In the genomic region with DNA sequence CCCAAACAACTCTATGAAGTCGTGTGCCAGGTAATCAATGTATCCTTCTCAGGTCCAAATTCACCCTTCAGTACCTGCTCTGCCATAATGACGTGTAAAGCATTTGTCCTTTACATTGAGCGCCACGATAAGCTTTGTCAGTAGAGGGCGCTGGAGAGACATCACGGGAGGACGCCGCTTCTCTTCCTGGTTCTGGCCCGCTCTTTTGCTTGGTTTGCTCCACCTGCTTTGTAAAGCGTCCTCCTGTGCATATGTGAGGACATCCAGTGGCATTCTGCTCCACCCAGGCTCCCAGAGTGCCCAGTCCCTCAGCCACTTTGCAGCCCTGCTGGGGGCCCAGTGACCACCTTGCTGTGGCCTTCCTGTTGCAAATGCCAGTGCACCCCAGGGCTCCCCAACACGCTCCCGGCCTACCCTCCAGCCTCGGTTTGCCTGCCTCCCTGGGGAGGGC, we compare ENCODE assay signal across 9 cellular contexts.
DNase-seq lines count a peak whose midpoint lies in the region; ATAC-seq, FAIRE-seq and TF ChIP-seq lines count a peak whose summit lies in the region.
"Had no signal": no experiment of that assay in that cellular context is flagged by ENCODE, and none has a peak within 500 bp of the region (broad histone marks: within the 10 kb centered on the region; RNA-seq: fewer than 3 reads in every experiment).

No MANE protein-coding gene starts in this region.

- POLR2A ChIA-PET in endothelial cell of umbilical vein (lab: Charles Lee) = no interaction called here

- no peak overlapping the region for H3K4me3 Mint-ChIP-seq in activated naive CD4-positive, alpha-beta T cell treated with anti-CD3 and anti-CD28 coated beads for 36 hours

- H3K27me3 ChIP-seq in endothelial cell of umbilical vein (ENCODE audit: control insufficient read depth in 2 of 2, insufficient read depth in 2 of 2, low read length in 2 of 2) = no peaks in the 10 kb centered on the region
- peaks cover 0 to 7% of the 10 kb centered on the region in 2 donors for H3K27me3 ChIP-seq in tibial artery

- no peak for TF ChIP-seq POLR2A in endothelial cell of umbilical vein (IDR thresholded peaks at IDR 0.05; ENCODE audit: low read depth, low read length)

- CTCF ChIA-PET in activated naive CD4-positive, alpha-beta T cell treated with anti-CD3 and anti-CD28 coated beads for 36 hours (lab: Charles Lee) = interaction anchor here (0.8 to 1.0 kb wide), 6 partner anchors 11 to 417 kb away, joined by 3 to 5 read pairs (median 3); no protein-coding TSS in a partner anchor
- CTCF ChIA-PET in endothelial cell of umbilical vein (lab: Charles Lee) = interaction anchor here (0.6 to 1.8 kb wide), 16 partner anchors 9 to 420 kb away, joined by 3 to 17 read pairs (median 4); a partner anchor contains a TSS

- H3K9me3 ChIP-seq in endothelial cell of umbilical vein (replicated peaks; ENCODE audit: control insufficient read depth, insufficient read depth, low read length) (no peaks in the 10 kb centered on the region), tibial artery (no peaks in the 10 kb centered on the region)

- peak; percentile 82 for ATAC-seq in HG03354 (IDR thresholded peaks at IDR 0.05; ENCODE audit: poor library complexity, severe bottlenecking, unreplicated experiment)

- intact Hi-C loops in activated naive CD4-positive, alpha-beta T cell treated with anti-CD3 and anti-CD28 coated beads for 36 hours (cut with micrococcal nuclease) = loop anchor here (1.0 kb wide), 1 partner anchor 419 kb away; no protein-coding TSS in a partner anchor
- intact Hi-C loops in endothelial cell of umbilical vein (cut with micrococcal nuclease) (loop anchor here (1.0 kb wide), 1 partner anchor 419 kb away; no protein-coding TSS in a partner anchor), tibial artery (cut with DNase I; ENCODE audit: low total_unique reads) (loop anchor here (5.0 kb wide), 1 partner anchor 1128 kb away; no protein-coding TSS in a partner anchor)

- H3K9me1 ChIP-seq in endothelial cell of umbilical vein (replicated peaks; ENCODE audit: control insufficient read depth, extremely low read depth, insufficient read depth, low read length) = no peaks in the 10 kb centered on the region

- H3K27ac ChIP-seq in endothelial cell of umbilical vein (ENCODE audit: insufficient read depth, low read depth, low read length) (no peak overlapping the region), tibial artery (no peak overlapping the region)

- no peak overlapping the region for H3K9ac ChIP-seq in endothelial cell of umbilical vein (replicated peaks; ENCODE audit: extremely low read depth, insufficient read depth, low read length)

- no peaks in the 10 kb centered on the region for H3K4me1 Mint-ChIP-seq in activated naive CD4-positive, alpha-beta T cell treated with anti-CD3 and anti-CD28 coated beads for 36 hours (ENCODE audit: low read depth)

- no peak for FAIRE-seq in endothelial cell of umbilical vein (lab: Jason Lieb, UNC)
- FAIRE-seq: colon had no signal

- no peaks in the 10 kb centered on the region for H4K20me1 ChIP-seq in endothelial cell of umbilical vein (replicated peaks; ENCODE audit: control insufficient read depth, extremely low read depth, insufficient read depth, low read length)

- H3K4me1 ChIP-seq in endothelial cell of umbilical vein (ENCODE audit: control insufficient read depth, extremely low read depth, insufficient read depth, low read length) (no peaks in the 10 kb centered on the region), tibial artery (no peaks in the 10 kb centered on the region)

- TF ChIP-seq CTCF in endothelial cell of umbilical vein (IDR thresholded peaks at IDR 0.05; ENCODE audit: extremely low read depth in 1 of 2, insufficient read depth in 1 of 2, low read depth in 1 of 2, low read length in 2 of 2) (peak; percentile 62 to 63), tibial artery (IDR thresholded peaks at IDR 0.05) (no peak)

- peaks cover 6% of the 10 kb centered on the region for H3K27me3 Mint-ChIP-seq in activated naive CD4-positive, alpha-beta T cell treated with anti-CD3 and anti-CD28 coated beads for 36 hours (ENCODE audit: low read depth)

- no peaks in the 10 kb centered on the region for H3K79me2 ChIP-seq in endothelial cell of umbilical vein (ENCODE audit: control insufficient read depth, insufficient read depth, low read length)

- no TSS peak for BruUV-seq in endothelial cell of umbilical vein (replicated peaks; lab: Mats Ljungman, UMichigan)

- no peak overlapping the region for H3K4me2 ChIP-seq in endothelial cell of umbilical vein (ENCODE audit: insufficient read depth, low read length)

- peaks cover 4% of the 10 kb centered on the region for H3K9me3 Mint-ChIP-seq in activated naive CD4-positive, alpha-beta T cell treated with anti-CD3 and anti-CD28 coated beads for 36 hours

- peak; percentile 67 for DNase-seq in activated naive CD4-positive, alpha-beta T cell treated with anti-CD3 and anti-CD28 coated beads for 36 hours
- DNase-seq in activated naive CD4-positive, alpha-beta T cell (lab: John Stamatoyannopoulos, UW) = no peak
- DNase-seq in RPMI8226 = peak; percentile 65
- DNase-seq in endothelial cell of umbilical vein (ENCODE audit: low read depth, low spot score) = peak; percentile 35
- DNase-seq in stimulated activated CD4-positive, alpha-beta T cell treated with anti-CD3 and anti-CD28 coated beads, Interleukin-4, amount 100 ng/mL, for 48 hours (ENCODE audit: low read depth in 2 of 2) = peak; percentile 34 to 42
- DNase-seq in tibial artery = no peak
- DNase-seq in cortex of kidney (lab: John Stamatoyannopoulos, UW) = no peak

- dilution Hi-C loops in endothelial cell of umbilical vein (cut with MboI; ENCODE audit: extremely low pct_ligation_motif_present, low sequenced_read_pairs) = no loop called here

- H3K27ac Mint-ChIP-seq in activated naive CD4-positive, alpha-beta T cell treated with anti-CD3 and anti-CD28 coated beads for 36 hours = peak overlapping the region; percentile 11

- peak overlapping the region; percentile 48 for H2AFZ ChIP-seq in endothelial cell of umbilical vein (ENCODE audit: low read depth, low read length)

- no peaks in the 10 kb centered on the region for H3K36me3 Mint-ChIP-seq in activated naive CD4-positive, alpha-beta T cell treated with anti-CD3 and anti-CD28 coated beads for 36 hours (ENCODE audit: low read depth)

- H3K36me3 ChIP-seq in endothelial cell of umbilical vein (ENCODE audit: control insufficient read depth in 2 of 2, extremely low read depth in 1 of 2, insufficient read depth in 2 of 2, low read length in 2 of 2) (no peaks in the 10 kb centered on the region), tibial artery (no peaks in the 10 kb centered on the region)

- H3K4me3 ChIP-seq in endothelial cell of umbilical vein (replicated peaks in 1 of 3; ENCODE audit: insufficient read depth in 1 of 3, low read depth in 1 of 3, low read length in 3 of 3) (no peak overlapping the region), tibial artery (no peak overlapping the region)

TF ChIP-seq in endothelial cell of umbilical vein, 7 proteins besides CTCF, POLR2A, EP300 and RAD21:
- no peak for TF ChIP-seq MYC (IDR thresholded peaks at IDR 0.05; ENCODE audit: low read depth, low read length)
- TF ChIP-seq GATA2 (IDR thresholded peaks at IDR 0.05; ENCODE audit: insufficient read depth, insufficient read length, low read depth, low read length) = no peak
- no peak for TF ChIP-seq FOS (IDR thresholded peaks at IDR 0.05; ENCODE audit: borderline replicate concordance, insufficient read depth, low read length)
- TF ChIP-seq EZH2 (IDR thresholded peaks at IDR 0.05; ENCODE audit: borderline replicate concordance, low read depth, low read length, severe bottlenecking) = no peak
- TF ChIP-seq, protein P1, sequence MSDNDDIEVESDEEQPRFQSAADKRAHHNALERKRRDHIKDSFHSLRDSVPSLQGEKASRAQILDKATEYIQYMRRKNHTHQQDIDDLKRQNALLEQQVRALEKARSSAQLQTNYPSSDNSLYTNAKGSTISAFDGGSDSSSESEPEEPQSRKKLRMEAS (IDR thresholded peaks at IDR 0.05; ENCODE audit: insufficient read depth, insufficient read length) = no peak
- no peak for TF ChIP-seq POLR2AphosphoS5 (IDR thresholded peaks at IDR 0.05; ENCODE audit: insufficient read depth, low read depth, low read length)
- TF ChIP-seq JUN (IDR thresholded peaks at IDR 0.05; ENCODE audit: borderline replicate concordance, insufficient read depth, insufficient read length, low read depth) = no peak

Comparison
In these comparisons a context has a peak if more than half of its experiments do, and no peak if none do; other contexts are left out.
1. DNase-seq: peak in activated naive CD4-positive, alpha-beta T cell treated with anti-CD3 and anti-CD28 coated beads for 36 hours (single experiment), RPMI8226 (single experiment), endothelial cell of umbilical vein (single experiment) and stimulated activated CD4-positive, alpha-beta T cell treated with anti-CD3 and anti-CD28 coated beads, Interleukin-4, amount 100 ng/mL, for 48 hours (2 of 2); none in activated naive CD4-positive, alpha-beta T cell (0 of 4), tibial artery (0 of 2) and cortex of kidney (single experiment).
2. CTCF ChIP-seq: peak in endothelial cell of umbilical vein (2 of 2); none in tibial artery (0 of 2).